Comparison of ENCODE assay signal across 1 cellular context in genomic region chrX:136272325-136272724, GRCh38.
TF ChIP-seq lines count a peak whose summit lies in the region.

No MANE protein-coding gene starts in this region.

TF ChIP-seq in K562, 482 proteins besides CTCF, POLR2A, EP300 and RAD21:
- TF ChIP-seq TAF1 (IDR thresholded peaks at IDR 0.05; ENCODE audit: control insufficient read depth, extremely low read depth, insufficient read depth, low read length, severe bottlenecking) (no peak), ELF1 (tag; IDR thresholded peaks at IDR 0.05) (no peak), MEF2A (IDR thresholded peaks at IDR 0.05; ENCODE audit: control insufficient read depth, low read depth, low read length) (no peak), ZNF436 (CRISPR knock-in tag; IDR thresholded peaks at IDR 0.05) (no peak), ZNF318 (IDR thresholded peaks at IDR 0.05; ENCODE audit: borderline replicate concordance in 1 of 2, low read depth in 1 of 2) (no peak), CHD2 (IDR thresholded peaks at IDR 0.05; ENCODE audit: low read depth, low read length) (no peak), HNRNPL (IDR thresholded peaks at IDR 0.05; ENCODE audit: low read depth, low read length) (no peak), HDAC2 (IDR thresholded peaks at IDR 0.05) (no peak), ZBTB8A (IDR thresholded peaks at IDR 0.05; ENCODE audit: partially characterized antibody) (no peak), ZNF197 (CRISPR knock-in tag; IDR thresholded peaks at IDR 0.05; ENCODE audit: low read depth) (no peak), KLF6 (CRISPR knock-in tag; IDR thresholded peaks at IDR 0.05; ENCODE audit: borderline replicate concordance) (no peak), SPI1 (IDR thresholded peaks at IDR 0.05; ENCODE audit: borderline replicate concordance, low read depth, low read length) (no peak), RFX7 (CRISPR knock-in tag; IDR thresholded peaks at IDR 0.05) (no peak), FOXJ2 (tag; IDR thresholded peaks at IDR 0.05) (no peak), CCAR2 (IDR thresholded peaks at IDR 0.05; ENCODE audit: low read depth, low read length) (no peak), ZBTB1 (CRISPR knock-in tag; IDR thresholded peaks at IDR 0.05; ENCODE audit: borderline replicate concordance, low read depth) (no peak), TCFL5 (CRISPR knock-in tag; conservative IDR thresholded peaks at IDR 0.05) (no peak)
- TF ChIP-seq, protein P1, sequence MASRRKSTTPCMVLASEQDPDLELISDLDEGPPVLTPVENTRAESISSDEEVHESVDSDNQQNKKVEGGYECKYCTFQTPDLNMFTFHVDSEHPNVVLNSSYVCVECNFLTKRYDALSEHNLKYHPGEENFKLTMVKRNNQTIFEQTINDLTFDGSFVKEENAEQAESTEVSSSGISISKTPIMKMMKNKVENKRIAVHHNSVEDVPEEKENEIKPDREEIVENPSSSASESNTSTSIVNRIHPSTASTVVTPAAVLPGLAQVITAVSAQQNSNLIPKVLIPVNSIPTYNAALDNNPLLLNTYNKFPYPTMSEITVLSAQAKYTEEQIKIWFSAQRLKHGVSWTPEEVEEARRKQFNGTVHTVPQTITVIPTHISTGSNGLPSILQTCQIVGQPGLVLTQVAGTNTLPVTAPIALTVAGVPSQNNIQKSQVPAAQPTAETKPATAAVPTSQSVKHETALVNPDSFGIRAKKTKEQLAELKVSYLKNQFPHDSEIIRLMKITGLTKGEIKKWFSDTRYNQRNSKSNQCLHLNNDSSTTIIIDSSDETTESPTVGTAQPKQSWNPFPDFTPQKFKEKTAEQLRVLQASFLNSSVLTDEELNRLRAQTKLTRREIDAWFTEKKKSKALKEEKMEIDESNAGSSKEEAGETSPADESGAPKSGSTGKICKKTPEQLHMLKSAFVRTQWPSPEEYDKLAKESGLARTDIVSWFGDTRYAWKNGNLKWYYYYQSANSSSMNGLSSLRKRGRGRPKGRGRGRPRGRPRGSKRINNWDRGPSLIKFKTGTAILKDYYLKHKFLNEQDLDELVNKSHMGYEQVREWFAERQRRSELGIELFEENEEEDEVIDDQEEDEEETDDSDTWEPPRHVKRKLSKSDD (conservative IDR thresholded peaks at IDR 0.05; ENCODE audit: low read length), result no peak
- TF ChIP-seq, protein P2, sequence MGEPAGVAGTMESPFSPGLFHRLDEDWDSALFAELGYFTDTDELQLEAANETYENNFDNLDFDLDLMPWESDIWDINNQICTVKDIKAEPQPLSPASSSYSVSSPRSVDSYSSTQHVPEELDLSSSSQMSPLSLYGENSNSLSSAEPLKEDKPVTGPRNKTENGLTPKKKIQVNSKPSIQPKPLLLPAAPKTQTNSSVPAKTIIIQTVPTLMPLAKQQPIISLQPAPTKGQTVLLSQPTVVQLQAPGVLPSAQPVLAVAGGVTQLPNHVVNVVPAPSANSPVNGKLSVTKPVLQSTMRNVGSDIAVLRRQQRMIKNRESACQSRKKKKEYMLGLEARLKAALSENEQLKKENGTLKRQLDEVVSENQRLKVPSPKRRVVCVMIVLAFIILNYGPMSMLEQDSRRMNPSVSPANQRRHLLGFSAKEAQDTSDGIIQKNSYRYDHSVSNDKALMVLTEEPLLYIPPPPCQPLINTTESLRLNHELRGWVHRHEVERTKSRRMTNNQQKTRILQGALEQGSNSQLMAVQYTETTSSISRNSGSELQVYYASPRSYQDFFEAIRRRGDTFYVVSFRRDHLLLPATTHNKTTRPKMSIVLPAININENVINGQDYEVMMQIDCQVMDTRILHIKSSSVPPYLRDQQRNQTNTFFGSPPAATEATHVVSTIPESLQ (CRISPR knock-in tag; IDR thresholded peaks at IDR 0.05), result no peak
